9 cellular contexts compared by ENCODE assay signal in the genomic region with DNA sequence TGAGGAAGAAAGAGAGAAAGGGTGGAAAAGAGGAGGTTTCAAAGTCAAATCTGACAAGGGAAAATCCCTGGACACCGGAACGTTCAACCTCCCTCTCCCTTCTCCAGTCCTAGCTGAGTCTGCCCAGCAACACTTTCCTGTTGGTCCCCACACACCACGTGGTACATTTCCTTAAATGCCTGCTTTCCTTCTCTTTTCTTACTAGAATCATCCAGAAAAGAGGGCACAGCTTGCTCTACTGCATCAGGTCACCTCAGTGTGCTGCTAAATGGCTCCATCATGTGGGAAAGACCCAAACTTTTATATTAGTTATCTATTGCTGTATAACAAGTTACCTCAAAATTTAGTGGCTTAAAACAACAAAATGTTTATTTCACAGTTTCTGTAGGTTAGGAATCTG.
A peak's percentile ranks its signal among the peaks of the same experiment; 100 is the strongest.
DNase-seq lines count a peak whose midpoint lies in the region; ATAC-seq and TF ChIP-seq lines count a peak whose summit lies in the region.
"Had no signal": no experiment of that assay in that cellular context is flagged by ENCODE, and none has a peak within 500 bp of the region (broad histone marks: within the 10 kb centered on the region; RNA-seq: fewer than 3 reads in every experiment).

No MANE protein-coding gene starts in this region.

- no peaks in the 10 kb centered on the region for H3K27me3 Mint-ChIP-seq in neural crest cell (ENCODE audit: low read depth)

- no peak for TF ChIP-seq POLR2A in uterus (IDR thresholded peaks at IDR 0.05)

- H3K36me3 ChIP-seq in uterus (no peaks in the 10 kb centered on the region), HAP-1 (replicated peaks) (no peaks in the 10 kb centered on the region)

- peaks cover 2% of the 10 kb centered on the region for H3K36me3 Mint-ChIP-seq in neural crest cell (ENCODE audit: low read depth)

- in situ Hi-C loops in HAP-1 (cut with MboI; ENCODE audit: low sequenced_read_pairs) = no loop called here

- H3K4me3 ChIP-seq in uterus = no peak overlapping the region
- H3K4me3 ChIP-seq in HAP-1 = no peak overlapping the region

- H3K4me1 Mint-ChIP-seq in neural crest cell = no peaks in the 10 kb centered on the region

- H3K9me3 ChIP-seq in uterus = no peaks in the 10 kb centered on the region
- no peaks in the 10 kb centered on the region for H3K9me3 ChIP-seq in HAP-1

- peak; percentile 2 for DNase-seq in dermis blood vessel endothelial cell
- no peak for DNase-seq in neural crest cell (ENCODE audit: low read depth, low spot score)
- DNase-seq in uterus = no peak
- no peak for DNase-seq in DMS114 treated with DMSO at 0.1 percent for 48 hours (lab: John Stamatoyannopoulos, UW; ENCODE audit: unreplicated experiment)
- DNase-seq in HAP-1 (ENCODE audit: low spot score in 2 of 2) = no peak
- no peak for DNase-seq in Right ventricle myocardium superior
- DNase-seq: NCI-H1092 treated with DMSO at 0.1 percent for 48 hours had no signal

- ATAC-seq in GM18502 (IDR thresholded peaks at IDR 0.05; ENCODE audit: poor library complexity, unreplicated experiment) (peak; percentile 80), HG03378 (IDR thresholded peaks at IDR 0.05; ENCODE audit: unreplicated experiment) (peak; percentile 58), Right ventricle myocardium superior (ENCODE audit: poor library complexity) (no peak)

- no peak for TF ChIP-seq CTCF in neural crest cell (conservative IDR thresholded peaks at IDR 0.05)
- no peak for TF ChIP-seq CTCF in uterus (IDR thresholded peaks at IDR 0.05)

- H3K27ac Mint-ChIP-seq in neural crest cell (ENCODE audit: unreplicated experiment) = peak overlapping the region; percentile 70

- no peak overlapping the region for H3K4me3 Mint-ChIP-seq in neural crest cell

- intact Hi-C loops in uterus (cut with DNase I; ENCODE audit: low total_unique reads) = no loop called here
- intact Hi-C loops in Right ventricle myocardium superior (cut with DNase I) = no loop called here

- H3K9me3 Mint-ChIP-seq in neural crest cell = peaks cover 3% of the 10 kb centered on the region

- H3K4me1 ChIP-seq in uterus (no peaks in the 10 kb centered on the region), HAP-1 (no peaks in the 10 kb centered on the region)

- no peaks in the 10 kb centered on the region for H3K27me3 ChIP-seq in uterus
- no peaks in the 10 kb centered on the region for H3K27me3 ChIP-seq in HAP-1 (ENCODE audit: low read depth)

- no peak overlapping the region for H3K27ac ChIP-seq in uterus
